In genomic region chr7:133845005-133845404, GRCh38 we compare ENCODE assay signal across 26 cellular contexts.
A peak's percentile ranks its signal among the peaks of the same experiment; 100 is the strongest.
DNase-seq lines count a peak whose midpoint lies in the region; ATAC-seq, FAIRE-seq and TF ChIP-seq lines count a peak whose summit lies in the region.
"Had no signal": no experiment of that assay in that cellular context is flagged by ENCODE, and none has a peak within 500 bp of the region (broad histone marks: within the 10 kb centered on the region; RNA-seq: fewer than 3 reads in every experiment).

No MANE protein-coding gene starts in this region.

- peak overlapping the region; percentile 43 for H3K4me2 ChIP-seq in BLaER1
- H3K4me2 ChIP-seq: A549, GM23338 had no signal

- no peak for ATAC-seq in GM21723 (IDR thresholded peaks at IDR 0.05; ENCODE audit: unreplicated experiment)
- ATAC-seq: A549; CD8-positive, alpha-beta T cell; GM12878; GM23338; HCT116 had no signal

- H3K9ac ChIP-seq in BLaER1 = no peak overlapping the region

- H3K4me3 ChIP-seq in BLaER1 (no peak overlapping the region), HEK293 (ENCODE audit: low read depth, low read length) (no peak overlapping the region)
- H3K4me3 ChIP-seq: A549, GM12878, GM23338 had no signal

- H3K27me3 ChIP-seq in BLaER1 = no peaks in the 10 kb centered on the region
- H3K27me3 ChIP-seq: BE2C had no signal

- no peaks in the 10 kb centered on the region for H3K9me3 ChIP-seq in BLaER1
- no peaks in the 10 kb centered on the region for H3K9me3 ChIP-seq in HEK293 (ENCODE audit: control insufficient read depth, insufficient read depth, low read depth, low read length)
- H3K9me3 ChIP-seq: A549, BE2C, Caco-2 had no signal

- CTCF ChIA-PET in HEK293 (lab: Yijun Ruan, JAX) = interaction anchor here (0.6 to 1.7 kb wide), 2 partner anchors 10 to 416 kb away, joined by 3 to 8 read pairs; no protein-coding TSS in a partner anchor

- no peaks in the 10 kb centered on the region for H4K20me1 ChIP-seq in BLaER1

- POLR2A ChIA-PET in HEK293 (lab: Yijun Ruan, JAX) = no interaction called here

- H3K4me1 ChIP-seq in BLaER1 (peaks cover 12% of the 10 kb centered on the region), HEK293 (ENCODE audit: control insufficient read depth, insufficient read depth, low read length) (peaks cover 6% of the 10 kb centered on the region; the same call in 1 of the 2 replicates)
- H3K4me1 ChIP-seq: A549, Caco-2 had no signal

- no peaks in the 10 kb centered on the region for H3K36me3 ChIP-seq in BLaER1
- H3K36me3 ChIP-seq in HEK293 (ENCODE audit: control insufficient read depth in 2 of 2, insufficient read depth in 1 of 2, low read length in 2 of 2) = no peaks in the 10 kb centered on the region
- H3K36me3 ChIP-seq: BE2C had no signal

- no peak for FAIRE-seq in HTR-8/SVneo (lab: Jason Lieb, UNC)
- FAIRE-seq: A549, GM12878, GM19239 had no signal

- TF ChIP-seq CTCF in HEK293 (tag by site-specific recombination; IDR thresholded peaks at IDR 0.05) = no peak

- H3K27ac ChIP-seq in BLaER1 = no peak overlapping the region
- H3K27ac ChIP-seq in HEK293 (ENCODE audit: extremely low read depth, low read depth, low read length) = no peak overlapping the region
- H3K27ac ChIP-seq: A549, C4-2B had no signal

- DNase-seq in NCI-H2171 treated with DMSO at 0.1 percent for 48 hours (lab: John Stamatoyannopoulos, UW) (peak; percentile 30), NCI-H2171 (lab: John Stamatoyannopoulos, UW) (no peak), NCI-H69 (lab: John Stamatoyannopoulos, UW) (peak; percentile 67), HTR-8/SVneo (ENCODE audit: insufficient read length, low spot score) (no peak)
- DNase-seq: 8988T; ACHN; AML-193; BE2C; Caco-2; CD4-positive, CD25-positive, alpha-beta regulatory T cell; CD8-positive, alpha-beta T cell; DMS 273 treated with DMSO at 0.1 percent for 48 hours; DMS79; EL; GDM1; H9; HFFc6 had no signal

TF ChIP-seq in HEK293, 187 proteins besides CTCF, POLR2A, EP300 and RAD21:
- TF ChIP-seq ZNF37A (tag by site-specific recombination; IDR thresholded peaks at IDR 0.05) (no peak), ZBTB44 (tag by site-specific recombination; IDR thresholded peaks at IDR 0.05) (peak; percentile 94)
TF ChIP-seq in HEK293: peak in this region for 1.

Comparison
In these comparisons a context has a peak if more than half of its experiments do, and no peak if none do; other contexts are left out.
1. DNase-seq: peak in NCI-H2171 treated with DMSO at 0.1 percent for 48 hours (single experiment) and NCI-H69 (single experiment); none in NCI-H2171 (single experiment) and HTR-8/SVneo (single experiment).